1 cellular context compared by ENCODE assay signal in genomic region chr7:129169171-129169643, GRCh38.
A peak's percentile ranks its signal among the peaks of the same experiment; 100 is the strongest.
TF ChIP-seq lines count a peak whose summit lies in the region.

No MANE protein-coding gene starts in this region.

TF ChIP-seq in K562, 482 proteins besides CTCF, POLR2A, EP300 and RAD21 (continued from another document and continues in another):
- TF ChIP-seq ZNF518B (CRISPR knock-in tag; IDR thresholded peaks at IDR 0.05) (no peak), KLF10 (CRISPR knock-in tag; IDR thresholded peaks at IDR 0.05) (no peak), ZNF143 (CRISPR knock-in tag; IDR thresholded peaks at IDR 0.05) (no peak), DACH1 (IDR thresholded peaks at IDR 0.05; ENCODE audit: partially characterized antibody) (no peak), E2F6 (IDR thresholded peaks at IDR 0.05; ENCODE audit: borderline replicate concordance in 1 of 2, extremely low read depth in 1 of 2, insufficient read depth in 1 of 2, insufficient read length in 1 of 2, low read depth in 1 of 2, low read length in 1 of 2, poor library complexity in 1 of 2, severe bottlenecking in 1 of 2) (peak; percentile 77 to 94), ZNF41 (CRISPR knock-in tag; conservative IDR thresholded peaks at IDR 0.05) (no peak), ZBTB49 (CRISPR knock-in tag; IDR thresholded peaks at IDR 0.05; ENCODE audit: borderline replicate concordance) (no peak), ZNF655 (CRISPR knock-in tag; IDR thresholded peaks at IDR 0.05) (no peak), NR1H2 (CRISPR knock-in tag; IDR thresholded peaks at IDR 0.05) (no peak), ZNF124 (CRISPR knock-in tag; IDR thresholded peaks at IDR 0.05) (no peak), ZBTB8A (IDR thresholded peaks at IDR 0.05; ENCODE audit: partially characterized antibody) (no peak), FOXM1 (IDR thresholded peaks at IDR 0.05; ENCODE audit: low read depth) (no peak), FOXM1 (CRISPR knock-in tag; IDR thresholded peaks at IDR 0.05; ENCODE audit: low read depth) (no peak), ID3 (CRISPR knock-in tag; IDR thresholded peaks at IDR 0.05) (no peak), ID3 (tag; IDR thresholded peaks at IDR 0.05) (no peak), ZNF512 (tag; IDR thresholded peaks at IDR 0.05) (no peak), CEBPG (CRISPR knock-in tag; IDR thresholded peaks at IDR 0.05) (no peak), CEBPG (tag; conservative IDR thresholded peaks at IDR 0.05 in 1 of 2, IDR thresholded peaks at IDR 0.05 in 1 of 2) (no peak), BCL6 (CRISPR knock-in tag; IDR thresholded peaks at IDR 0.05) (no peak), CGGBP1 (CRISPR knock-in tag; IDR thresholded peaks at IDR 0.05) (no peak), ZFX (CRISPR knock-in tag; IDR thresholded peaks at IDR 0.05) (peak; percentile 66), ZNF780A (CRISPR knock-in tag; IDR thresholded peaks at IDR 0.05) (no peak), SIRT6 (IDR thresholded peaks at IDR 0.05; ENCODE audit: low read depth, low read length) (no peak), RBM25 (IDR thresholded peaks at IDR 0.05; ENCODE audit: low read depth, low read length, severe bottlenecking) (no peak), JUND (IDR thresholded peaks at IDR 0.05; ENCODE audit: borderline replicate concordance, low read depth, low read length) (no peak), JUND (tag; IDR thresholded peaks at IDR 0.05; ENCODE audit: borderline replicate concordance, low read depth, low read length) (no peak), JUNB (CRISPR knock-in tag; conservative IDR thresholded peaks at IDR 0.05) (no peak), TAF9B (IDR thresholded peaks at IDR 0.05; ENCODE audit: partially characterized antibody) (no peak), RBFOX2 (IDR thresholded peaks at IDR 0.05; ENCODE audit: low read depth, low read length) (peak; percentile 63), MEF2D (tag; conservative IDR thresholded peaks at IDR 0.05; ENCODE audit: low read depth) (no peak), ZZZ3 (IDR thresholded peaks at IDR 0.05) (no peak), ZNF77 (CRISPR knock-in tag; IDR thresholded peaks at IDR 0.05) (no peak), ZNF778 (CRISPR knock-in tag; IDR thresholded peaks at IDR 0.05) (no peak), AFF1 (IDR thresholded peaks at IDR 0.05; ENCODE audit: low read depth in 1 of 2, partially characterized antibody in 2 of 2) (no peak), RHOXF2B (CRISPR knock-in tag; conservative IDR thresholded peaks at IDR 0.05) (no peak), ZC3H11A (IDR thresholded peaks at IDR 0.05; ENCODE audit: low read depth, low read length) (no peak), ETS1 (conservative IDR thresholded peaks at IDR 0.05; ENCODE audit: control insufficient read depth, low read depth, low read length) (0 out of 2 replicates have a peak, but pooled peaks have one; percentile 5), SPI1 (IDR thresholded peaks at IDR 0.05; ENCODE audit: borderline replicate concordance, low read depth, low read length) (no peak), EGR1 (conservative IDR thresholded peaks at IDR 0.05) (peak; percentile 87), RBM34 (IDR thresholded peaks at IDR 0.05; ENCODE audit: borderline replicate concordance, insufficient read depth, low read length) (no peak), E2F3 (CRISPR knock-in tag; IDR thresholded peaks at IDR 0.05) (no peak), CREB5 (CRISPR knock-in tag; IDR thresholded peaks at IDR 0.05) (no peak), ZBTB17 (CRISPR knock-in tag; IDR thresholded peaks at IDR 0.05) (no peak), TAF1 (IDR thresholded peaks at IDR 0.05; ENCODE audit: control insufficient read depth, extremely low read depth, insufficient read depth, low read length, severe bottlenecking) (peak; percentile 17), C11orf30 (IDR thresholded peaks at IDR 0.05; ENCODE audit: low read depth) (no peak), SP2 (IDR thresholded peaks at IDR 0.05; ENCODE audit: extremely low read depth, low read depth, low read length, poor library complexity, severe bottlenecking) (no peak), ASH1L (IDR thresholded peaks at IDR 0.05; ENCODE audit: borderline replicate concordance, low read depth, partially characterized antibody) (no peak)
